8 cellular contexts compared by ENCODE assay signal in genomic region chr12:115240251-115240650, GRCh38.
"Had no signal": no experiment of that assay in that cellular context is flagged by ENCODE, and none has a peak within 500 bp of the region (broad histone marks: within the 10 kb centered on the region; RNA-seq: fewer than 3 reads in every experiment).

No MANE protein-coding gene starts in this region.

- H3K9ac ChIP-seq: GM23248, KMS-11 had no signal

- H3K4me2 ChIP-seq: KMS-11 had no signal

- H3K4me3 ChIP-seq: GM23248 had no signal

- H3K27ac ChIP-seq: GM23248, KMS-11 had no signal

- FAIRE-seq: H54, HTR-8/SVneo had no signal

- H2AFZ ChIP-seq: GM23248 had no signal

- DNase-seq: GM23248, GOT3, H9, HCEC 1CT, KBM-7 had no signal
